In genomic region chr2:46118656-46119338, GRCh38 we compare ENCODE assay signal across 19 cellular contexts.
DNase-seq lines count a peak whose midpoint lies in the region; ATAC-seq, FAIRE-seq and TF ChIP-seq lines count a peak whose summit lies in the region.
"Had no signal": no experiment of that assay in that cellular context is flagged by ENCODE, and none has a peak within 500 bp of the region (broad histone marks: within the 10 kb centered on the region; RNA-seq: fewer than 3 reads in every experiment).

No MANE protein-coding gene starts in this region.

- no peaks in the 10 kb centered on the region for H3K36me3 ChIP-seq in smooth muscle cell (ENCODE audit: low read depth)
- no peaks in the 10 kb centered on the region for H3K36me3 ChIP-seq in pancreas
- no peaks in the 10 kb centered on the region for H3K36me3 ChIP-seq in endodermal cell (ENCODE audit: control insufficient read depth, insufficient read depth, low read length)
- H3K36me3 ChIP-seq: BE2C had no signal

- peak overlapping the region; percentile 51 for H3K27ac Mint-ChIP-seq in HFFc6
- no peak overlapping the region for H3K27ac Mint-ChIP-seq in endodermal cell
- H3K27ac Mint-ChIP-seq: activated CD8-positive, alpha-beta memory T cell treated with anti-CD3 and anti-CD28 coated beads, Interleukin-2, amount 10 ng/mL, durations not matched to agents 7 days and 5 days; activated naive CD4-positive, alpha-beta T cell treated with anti-CD3 and anti-CD28 coated beads, Interleukin-2, amount 10 ng/mL, durations not matched to agents 7 days and 5 days had no signal

- H3K4me3 Mint-ChIP-seq in HFFc6 (peak overlapping the region; percentile 41), endodermal cell (no peak overlapping the region)
- H3K4me3 Mint-ChIP-seq: activated CD8-positive, alpha-beta memory T cell treated with anti-CD3 and anti-CD28 coated beads, Interleukin-2, amount 10 ng/mL, durations not matched to agents 7 days and 5 days; activated naive CD4-positive, alpha-beta T cell treated with anti-CD3 and anti-CD28 coated beads, Interleukin-2, amount 10 ng/mL, durations not matched to agents 7 days and 5 days; neural crest cell had no signal

- H3K9me3 Mint-ChIP-seq in HFFc6 (no peaks in the 10 kb centered on the region), endodermal cell (no peaks in the 10 kb centered on the region)
- H3K9me3 Mint-ChIP-seq: activated naive CD4-positive, alpha-beta T cell treated with anti-CD3 and anti-CD28 coated beads, Interleukin-2, amount 10 ng/mL, durations not matched to agents 7 days and 5 days had no signal

- WGBS in smooth muscle cell (ENCODE audit: low lambda C conversion rate): 86% methylated on average over 7 of the region's 7 CpGs
- WGBS in pancreas, 2 donors: 82 to 89% methylated on average over 7 of the region's 7 CpGs
- WGBS in endodermal cell (ENCODE audit: insufficient coverage in 1 of 2, insufficient read length in 1 of 2), 2 experiments: 94 to 95% methylated on average over 7 of the region's 7 CpGs

- H3K4me1 ChIP-seq in smooth muscle cell (ENCODE audit: low read depth) (peaks cover 4% of the 10 kb centered on the region), pancreas (no peaks in the 10 kb centered on the region), endodermal cell (ENCODE audit: control insufficient read depth, insufficient read depth, low read length) (no peaks in the 10 kb centered on the region)
- H3K4me1 ChIP-seq: BE2C had no signal

- FAIRE-seq in pancreas (lab: Jason Lieb, UNC): no peak
- FAIRE-seq: GM12878, islet of Langerhans, urothelium cell line had no signal

- H3F3A ChIP-seq in smooth muscle cell (ENCODE audit: low read depth): no peaks in the 10 kb centered on the region

- H3K27ac ChIP-seq in smooth muscle cell (ENCODE audit: low read depth) (peak overlapping the region; percentile 2), pancreas (no peak overlapping the region), endodermal cell (ENCODE audit: low read depth, low read length) (no peak overlapping the region)
- H3K27ac ChIP-seq: HL-60, VCaP had no signal

- TF ChIP-seq CTCF in HFFc6 (IDR thresholded peaks at IDR 0.05) (no peak), smooth muscle cell (IDR thresholded peaks at IDR 0.05; ENCODE audit: borderline replicate concordance, insufficient read depth, poor library complexity, severe bottlenecking) (no peak), pancreas (IDR thresholded peaks at IDR 0.05) (no peak), endodermal cell (conservative IDR thresholded peaks at IDR 0.05) (no peak)

- H3K9me3 ChIP-seq in smooth muscle cell (replicated peaks; ENCODE audit: low read depth) (no peaks in the 10 kb centered on the region), pancreas (no peaks in the 10 kb centered on the region), endodermal cell (ENCODE audit: control insufficient read depth, low read length) (no peaks in the 10 kb centered on the region)
- H3K9me3 ChIP-seq: BE2C had no signal

- H3K4me1 Mint-ChIP-seq in HFFc6 (ENCODE audit: low read depth) (peaks cover 56% of the 10 kb centered on the region), endodermal cell (peaks cover 6% of the 10 kb centered on the region)
- H3K4me1 Mint-ChIP-seq: activated naive CD4-positive, alpha-beta T cell treated with anti-CD3 and anti-CD28 coated beads, Interleukin-2, amount 10 ng/mL, durations not matched to agents 7 days and 5 days; neural crest cell had no signal

- H3K27me3 ChIP-seq in smooth muscle cell (ENCODE audit: low read depth) (no peaks in the 10 kb centered on the region), pancreas (no peaks in the 10 kb centered on the region), endodermal cell (ENCODE audit: control insufficient read depth, insufficient read depth, low read length, poor library complexity, severe bottlenecking) (no peaks in the 10 kb centered on the region)
- H3K27me3 ChIP-seq: BE2C had no signal

- ATAC-seq in pancreas (no peak), HG03039 (IDR thresholded peaks at IDR 0.05; ENCODE audit: unreplicated experiment) (no peak)
- ATAC-seq: activated CD8-positive, alpha-beta memory T cell treated with anti-CD3 and anti-CD28 coated beads, Interleukin-2, amount 10 ng/mL, durations not matched to agents 7 days and 5 days; GM12878 had no signal

- peaks cover 3% of the 10 kb centered on the region for H4K20me1 ChIP-seq in smooth muscle cell (ENCODE audit: low read depth)

- H3K9ac ChIP-seq in smooth muscle cell (ENCODE audit: low read depth) (no peak overlapping the region), endodermal cell (ENCODE audit: extremely low read depth, low read length, poor library complexity, severe bottlenecking) (no peak overlapping the region)

- DNase-seq in HFFc6: no peak
- peak; percentile 87 for DNase-seq in dermis blood vessel endothelial cell
- peak; percentile 33 for DNase-seq in left kidney (ENCODE audit: low read depth, low spot score)
- DNase-seq in smooth muscle cell (lab: John Stamatoyannopoulos, UW; ENCODE audit: unreplicated experiment): no peak
- DNase-seq in pancreas: no peak
- no peak for DNase-seq in GM19238 (ENCODE audit: insufficient read length, low spot score)
- no peak for DNase-seq in endodermal cell
- DNase-seq: activated CD8-positive, alpha-beta memory T cell treated with anti-CD3 and anti-CD28 coated beads, Interleukin-2, amount 10 ng/mL, durations not matched to agents 7 days and 5 days; activated naive CD4-positive, alpha-beta T cell treated with anti-CD3 and anti-CD28 coated beads, Interleukin-2, amount 10 ng/mL, durations not matched to agents 7 days and 5 days; BE2C; NCI-H2081; SHP77 had no signal

- H3K4me3 ChIP-seq in smooth muscle cell: no peak overlapping the region
- no peak overlapping the region for H3K4me3 ChIP-seq in pancreas
- no peak overlapping the region for H3K4me3 ChIP-seq in endodermal cell (ENCODE audit: low read length)
- H3K4me3 ChIP-seq: GM12878 had no signal

- intact Hi-C loops in pancreas (cut with DNase I): no loop called here

- no peaks in the 10 kb centered on the region; the same call in 1 of the 2 replicates for H3K27me3 Mint-ChIP-seq in HFFc6 (ENCODE audit: insufficient read depth)
- peaks cover 15% of the 10 kb centered on the region for H3K27me3 Mint-ChIP-seq in endodermal cell (ENCODE audit: insufficient read depth)
- H3K27me3 Mint-ChIP-seq: activated CD8-positive, alpha-beta memory T cell treated with anti-CD3 and anti-CD28 coated beads, Interleukin-2, amount 10 ng/mL, durations not matched to agents 7 days and 5 days had no signal

- H3K36me3 Mint-ChIP-seq in HFFc6 (ENCODE audit: low read depth): peaks cover 16% of the 10 kb centered on the region
- H3K36me3 Mint-ChIP-seq in endodermal cell (ENCODE audit: low read depth): no peaks in the 10 kb centered on the region
- H3K36me3 Mint-ChIP-seq: activated naive CD4-positive, alpha-beta T cell treated with anti-CD3 and anti-CD28 coated beads, Interleukin-2, amount 10 ng/mL, durations not matched to agents 7 days and 5 days had no signal

- no peak overlapping the region for H2AFZ ChIP-seq in smooth muscle cell (ENCODE audit: low read depth)

- H3K4me2 ChIP-seq in smooth muscle cell: peak overlapping the region; percentile 52

- H3K79me2 ChIP-seq in smooth muscle cell (ENCODE audit: low read depth): no peaks in the 10 kb centered on the region

Comparison
In these comparisons a context has a peak if more than half of its experiments do, and no peak if none do; other contexts are left out.
1. DNase-seq: peak in dermis blood vessel endothelial cell (single experiment) and left kidney (single experiment); none in HFFc6 (single experiment), smooth muscle cell (single experiment), pancreas (0 of 6), GM19238 (single experiment) and endodermal cell (single experiment).